8 cellular contexts compared by ENCODE assay signal in genomic region chr3:111715911-111716523, GRCh38. TPM values are rescaled to one million over a fixed set of nuclear protein-coding genes. Genes with fewer than 3 reads are reported as not detected.
DNase-seq lines count a peak whose midpoint lies in the region; ATAC-seq and TF ChIP-seq lines count a peak whose summit lies in the region.

No MANE protein-coding gene starts in this region.

- no peaks in the 10 kb centered on the region for H3K9me3 ChIP-seq in breast epithelium

- CTCF ChIA-PET in RWPE1 (lab: Yijun Ruan, JAX): interaction anchor here (0.6 to 3.9 kb wide), 20 partner anchors 19 to 650 kb away, joined by 3 to 44 read pairs (median 4); partner anchors contain the start of gene PHLDB2

- peaks cover 2% of the 10 kb centered on the region for H3K36me3 Mint-ChIP-seq in memory B cell

- intact Hi-C loops in breast epithelium (cut with DNase I; ENCODE audit: low total_unique reads): loop anchor here (5.0 to 10.0 kb wide), 2 partner anchors 149 to 261 kb away; partner anchors contain the start of gene ABHD10

- peaks cover 6% of the 10 kb centered on the region for H3K4me1 Mint-ChIP-seq in memory B cell

- H3K27ac Mint-ChIP-seq in memory B cell: peak overlapping the region; percentile 20

- H3K4me3 ChIP-seq in breast epithelium: no peak overlapping the region

- DNase-seq in COLO829 (ENCODE audit: low spot score): peak; percentile 74
- no peak for DNase-seq in RWPE1 (ENCODE audit: low spot score)
- peak; percentile 36 to 59 for DNase-seq in breast epithelium (ENCODE audit: low spot score in 2 of 2)
- no peak for DNase-seq in memory B cell (ENCODE audit: low spot score in 2 of 2)
- DNase-seq in 8988T: no peak

- H3K9me3 Mint-ChIP-seq in memory B cell: no peaks in the 10 kb centered on the region

- ATAC-seq in GM21723 (IDR thresholded peaks at IDR 0.05; ENCODE audit: unreplicated experiment) (peak; percentile 62), memory B cell (ENCODE audit: low read depth) (no peak), HG03135 (IDR thresholded peaks at IDR 0.05; ENCODE audit: unreplicated experiment) (no peak), GM19023 (IDR thresholded peaks at IDR 0.05; ENCODE audit: unreplicated experiment) (no peak)

- H3K4me1 ChIP-seq in breast epithelium: no peaks in the 10 kb centered on the region

- no peak for TF ChIP-seq POLR2A in breast epithelium (IDR thresholded peaks at IDR 0.05)

- POLR2A ChIA-PET in RWPE1 (lab: Yijun Ruan, JAX; ENCODE audit: low non-redundant PET): no interaction called here

- H3K27me3 ChIP-seq in breast epithelium: no peaks in the 10 kb centered on the region

- no peak overlapping the region for H3K4me3 Mint-ChIP-seq in memory B cell

- H3K27me3 Mint-ChIP-seq in memory B cell: no peaks in the 10 kb centered on the region

- TF ChIP-seq CTCF in RWPE1 (conservative IDR thresholded peaks at IDR 0.05; ENCODE audit: low read depth) (peak; percentile 62), breast epithelium (IDR thresholded peaks at IDR 0.05) (peak; percentile 40 to 63 (median 49))

- H3K36me3 ChIP-seq in breast epithelium: no peaks in the 10 kb centered on the region

- H3K27ac ChIP-seq in RWPE1 (no peak overlapping the region), breast epithelium (no peak overlapping the region)

RNA-seq across cellular contexts. Expression of gene PLCXD2, which starts 41.5 kb away (rescaled TPM):
- total RNA-seq in breast epithelium: 1 to 10 TPM in 1 of 3 donors, under 1 TPM in 2; 0.16 to 1.3 (median 0.33) TPM

Comparison
In these comparisons a context has a peak if more than half of its experiments do, and no peak if none do; other contexts are left out.
1. DNase-seq: peak in COLO829 (single experiment) and breast epithelium (2 of 2); none in RWPE1 (single experiment), memory B cell (0 of 2) and 8988T (single experiment).